ENCODE assay signal across 1 cellular context in the genomic region with DNA sequence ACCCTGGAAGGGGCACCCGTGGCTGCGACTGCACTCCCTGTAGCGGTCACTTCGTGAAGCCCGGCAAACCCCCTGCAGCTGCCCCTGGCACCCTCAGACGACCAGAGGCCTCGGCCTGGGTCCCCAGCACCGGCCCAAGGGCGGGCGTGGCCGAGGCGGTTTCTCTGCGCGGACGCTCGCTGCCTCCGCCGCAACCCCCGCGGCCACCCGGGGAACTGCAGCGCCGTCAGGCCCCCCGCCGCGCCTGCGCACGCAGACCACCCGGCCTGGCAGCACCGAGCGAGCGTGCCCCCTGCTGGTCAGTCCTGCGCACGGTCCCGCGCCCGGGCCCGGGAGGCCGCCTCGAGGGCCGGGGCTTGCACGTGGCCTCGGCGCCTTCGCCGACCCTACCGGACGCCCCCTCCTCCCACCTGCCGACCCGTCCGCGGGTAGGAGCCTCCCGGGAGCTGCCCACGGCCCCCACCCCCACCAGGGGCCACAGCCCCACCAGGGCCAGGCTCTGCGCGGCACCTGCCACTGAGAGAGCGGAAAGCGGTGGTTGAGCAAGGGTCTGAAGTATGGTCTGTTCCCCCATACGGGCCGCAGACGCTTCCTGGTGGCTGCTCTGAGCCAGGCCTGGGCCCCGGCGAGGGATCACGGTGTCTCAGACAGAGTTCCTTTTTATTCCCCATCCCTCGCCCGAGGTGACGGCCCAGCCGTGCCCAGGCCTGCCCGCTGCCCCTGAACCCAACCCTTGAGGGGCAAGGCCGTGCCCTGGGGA.
A peak's percentile ranks its signal among the peaks of the same experiment; 100 is the strongest.
TF ChIP-seq lines count a peak whose summit lies in the region.

No MANE protein-coding gene starts in this region.

TF ChIP-seq in HepG2, 621 proteins besides CTCF, POLR2A, EP300 and RAD21 (continued from another document and continues in another):
- TF ChIP-seq KLF12 (CRISPR knock-in tag; IDR thresholded peaks at IDR 0.05; ENCODE audit: borderline replicate concordance): peak; percentile 83; the same call in 1 of the 2 replicates
- TF ChIP-seq SCMH1 (CRISPR knock-in tag; IDR thresholded peaks at IDR 0.05; ENCODE audit: borderline replicate concordance): no peak
- no peak for TF ChIP-seq FOXK2 (IDR thresholded peaks at IDR 0.05)
- 0 out of 2 replicates have a peak, but pooled peaks have one; percentile 60 for TF ChIP-seq ETS1 (CRISPR knock-in tag; IDR thresholded peaks at IDR 0.05)
- TF ChIP-seq KDM5A (IDR thresholded peaks at IDR 0.05; ENCODE audit: borderline replicate concordance, low read length): no peak
- TF ChIP-seq JARID2 (CRISPR knock-in tag; IDR thresholded peaks at IDR 0.05; ENCODE audit: insufficient replicate concordance): no peak
- TF ChIP-seq ZNF44 (CRISPR knock-in tag; IDR thresholded peaks at IDR 0.05): no peak
- no peak for TF ChIP-seq ZC3H4 (CRISPR knock-in tag; IDR thresholded peaks at IDR 0.05; ENCODE audit: borderline replicate concordance)
- no peak for TF ChIP-seq EHMT2 (IDR thresholded peaks at IDR 0.05; ENCODE audit: borderline replicate concordance, low read depth, low read length)
- TF ChIP-seq TMF1 (CRISPR knock-in tag; IDR thresholded peaks at IDR 0.05; ENCODE audit: low read depth): peak; percentile 97
- no peak for TF ChIP-seq MBD4 (IDR thresholded peaks at IDR 0.05; ENCODE audit: borderline replicate concordance, low read length)
- no peak for TF ChIP-seq ZNF614 (CRISPR knock-in tag; IDR thresholded peaks at IDR 0.05; ENCODE audit: borderline replicate concordance)
- TF ChIP-seq ZNF616 (CRISPR knock-in tag; IDR thresholded peaks at IDR 0.05; ENCODE audit: low read depth): peak; percentile 65; the same call in 1 of the 2 replicates
- TF ChIP-seq ZNF577 (CRISPR knock-in tag; IDR thresholded peaks at IDR 0.05; ENCODE audit: borderline replicate concordance, low read depth): no peak
- TF ChIP-seq ZNF598 (CRISPR knock-in tag; IDR thresholded peaks at IDR 0.05; ENCODE audit: borderline replicate concordance): no peak
- no peak for TF ChIP-seq MAFG (CRISPR knock-in tag; IDR thresholded peaks at IDR 0.05)
- TF ChIP-seq, protein P1, sequence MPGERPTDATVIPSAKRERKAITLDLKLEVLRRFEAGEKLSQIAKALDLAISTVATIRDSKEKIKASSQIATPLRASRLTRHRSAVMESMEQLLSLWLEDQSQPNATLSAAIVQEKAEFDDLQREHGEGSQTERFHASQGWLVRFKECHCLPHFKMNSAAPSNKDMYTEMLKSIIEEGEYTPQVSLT (CRISPR knock-in tag; IDR thresholded peaks at IDR 0.05; ENCODE audit: borderline replicate concordance, low read depth): no peak; the same call in 1 of the 2 replicates
- TF ChIP-seq ZNF3 (CRISPR knock-in tag; IDR thresholded peaks at IDR 0.05): no peak
- peak; percentile 98 for TF ChIP-seq ARNT2 (CRISPR knock-in tag; IDR thresholded peaks at IDR 0.05; ENCODE audit: low read depth)
- peak; percentile 13 for TF ChIP-seq HNRNPK (IDR thresholded peaks at IDR 0.05; ENCODE audit: low read depth, low read length, poor library complexity, severe bottlenecking)
- TF ChIP-seq CBFB (CRISPR knock-in tag; IDR thresholded peaks at IDR 0.05): peak; percentile 69; the same call in 1 of the 2 replicates
- TF ChIP-seq ZNF354B (CRISPR knock-in tag; IDR thresholded peaks at IDR 0.05): 0 out of 2 replicates have a peak, but pooled peaks have one; percentile 82
- peak; percentile 97 for TF ChIP-seq BORCS8-MEF2B (CRISPR knock-in tag; IDR thresholded peaks at IDR 0.05)
- no peak for TF ChIP-seq PREB (CRISPR knock-in tag; IDR thresholded peaks at IDR 0.05)
- TF ChIP-seq CHCHD3 (CRISPR knock-in tag; IDR thresholded peaks at IDR 0.05): peak; percentile 77; the same call in 1 of the 2 replicates
- no peak for TF ChIP-seq ISL2 (CRISPR knock-in tag; IDR thresholded peaks at IDR 0.05)
- TF ChIP-seq DNMT3B (CRISPR knock-in tag; conservative IDR thresholded peaks at IDR 0.05): no peak
- TF ChIP-seq SMAD3 (CRISPR knock-in tag; IDR thresholded peaks at IDR 0.05): no peak
- no peak for TF ChIP-seq SATB2 (CRISPR knock-in tag; IDR thresholded peaks at IDR 0.05)
- TF ChIP-seq PCBP2 (optimal IDR thresholded peaks at IDR 0.05; ENCODE audit: low read depth, low read length, poor library complexity, severe bottlenecking): no peak
- no peak for TF ChIP-seq REL (CRISPR knock-in tag; conservative IDR thresholded peaks at IDR 0.05)
- no peak for TF ChIP-seq ZNF224 (CRISPR knock-in tag; IDR thresholded peaks at IDR 0.05)
- TF ChIP-seq BCL6 (CRISPR knock-in tag; IDR thresholded peaks at IDR 0.05): no peak
- TF ChIP-seq RBM39 (IDR thresholded peaks at IDR 0.05; ENCODE audit: low read depth, low read length, poor library complexity, severe bottlenecking): no peak
- TF ChIP-seq ZNF761 (CRISPR knock-in tag; conservative IDR thresholded peaks at IDR 0.05): peak; percentile 92; the same call in 1 of the 2 replicates
- TF ChIP-seq, protein P2, sequence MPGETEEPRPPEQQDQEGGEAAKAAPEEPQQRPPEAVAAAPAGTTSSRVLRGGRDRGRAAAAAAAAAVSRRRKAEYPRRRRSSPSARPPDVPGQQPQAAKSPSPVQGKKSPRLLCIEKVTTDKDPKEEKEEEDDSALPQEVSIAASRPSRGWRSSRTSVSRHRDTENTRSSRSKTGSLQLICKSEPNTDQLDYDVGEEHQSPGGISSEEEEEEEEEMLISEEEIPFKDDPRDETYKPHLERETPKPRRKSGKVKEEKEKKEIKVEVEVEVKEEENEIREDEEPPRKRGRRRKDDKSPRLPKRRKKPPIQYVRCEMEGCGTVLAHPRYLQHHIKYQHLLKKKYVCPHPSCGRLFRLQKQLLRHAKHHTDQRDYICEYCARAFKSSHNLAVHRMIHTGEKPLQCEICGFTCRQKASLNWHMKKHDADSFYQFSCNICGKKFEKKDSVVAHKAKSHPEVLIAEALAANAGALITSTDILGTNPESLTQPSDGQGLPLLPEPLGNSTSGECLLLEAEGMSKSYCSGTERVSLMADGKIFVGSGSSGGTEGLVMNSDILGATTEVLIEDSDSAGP (CRISPR knock-in tag; IDR thresholded peaks at IDR 0.05; ENCODE audit: borderline replicate concordance): peak; percentile 32; the same call in 1 of the 2 replicates
- no peak for TF ChIP-seq ZNF496 (CRISPR knock-in tag; IDR thresholded peaks at IDR 0.05; ENCODE audit: insufficient replicate concordance)
- TF ChIP-seq ZZZ3 (CRISPR knock-in tag; IDR thresholded peaks at IDR 0.05; ENCODE audit: borderline replicate concordance): no peak
- TF ChIP-seq FOSL1 (CRISPR knock-in tag; IDR thresholded peaks at IDR 0.05; ENCODE audit: borderline replicate concordance): no peak
- no peak for TF ChIP-seq ZNF781 (CRISPR knock-in tag; IDR thresholded peaks at IDR 0.05; ENCODE audit: borderline replicate concordance, not compliant biosample characterization)
- no peak for TF ChIP-seq FOXP4 (CRISPR knock-in tag; IDR thresholded peaks at IDR 0.05)
- TF ChIP-seq MTF2 (CRISPR knock-in tag; IDR thresholded peaks at IDR 0.05; ENCODE audit: borderline replicate concordance): no peak
- no peak for TF ChIP-seq JDP2 (CRISPR knock-in tag; IDR thresholded peaks at IDR 0.05; ENCODE audit: borderline replicate concordance)
- TF ChIP-seq, protein P3, sequence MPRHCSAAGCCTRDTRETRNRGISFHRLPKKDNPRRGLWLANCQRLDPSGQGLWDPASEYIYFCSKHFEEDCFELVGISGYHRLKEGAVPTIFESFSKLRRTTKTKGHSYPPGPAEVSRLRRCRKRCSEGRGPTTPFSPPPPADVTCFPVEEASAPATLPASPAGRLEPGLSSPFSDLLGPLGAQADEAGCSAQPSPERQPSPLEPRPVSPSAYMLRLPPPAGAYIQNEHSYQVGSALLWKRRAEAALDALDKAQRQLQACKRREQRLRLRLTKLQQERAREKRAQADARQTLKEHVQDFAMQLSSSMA (CRISPR knock-in tag; IDR thresholded peaks at IDR 0.05): peak; percentile 67; the same call in 1 of the 2 replicates
- no peak for TF ChIP-seq RBAK (CRISPR knock-in tag; IDR thresholded peaks at IDR 0.05)
- TF ChIP-seq, protein P4, sequence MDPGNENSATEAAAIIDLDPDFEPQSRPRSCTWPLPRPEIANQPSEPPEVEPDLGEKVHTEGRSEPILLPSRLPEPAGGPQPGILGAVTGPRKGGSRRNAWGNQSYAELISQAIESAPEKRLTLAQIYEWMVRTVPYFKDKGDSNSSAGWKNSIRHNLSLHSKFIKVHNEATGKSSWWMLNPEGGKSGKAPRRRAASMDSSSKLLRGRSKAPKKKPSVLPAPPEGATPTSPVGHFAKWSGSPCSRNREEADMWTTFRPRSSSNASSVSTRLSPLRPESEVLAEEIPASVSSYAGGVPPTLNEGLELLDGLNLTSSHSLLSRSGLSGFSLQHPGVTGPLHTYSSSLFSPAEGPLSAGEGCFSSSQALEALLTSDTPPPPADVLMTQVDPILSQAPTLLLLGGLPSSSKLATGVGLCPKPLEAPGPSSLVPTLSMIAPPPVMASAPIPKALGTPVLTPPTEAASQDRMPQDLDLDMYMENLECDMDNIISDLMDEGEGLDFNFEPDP (CRISPR knock-in tag; conservative IDR thresholded peaks at IDR 0.05): no peak
- no peak for TF ChIP-seq RARG (CRISPR knock-in tag; IDR thresholded peaks at IDR 0.05; ENCODE audit: low read depth)
- TF ChIP-seq HOMEZ (CRISPR knock-in tag; IDR thresholded peaks at IDR 0.05; ENCODE audit: low read depth): no peak
- TF ChIP-seq ETV6 (CRISPR knock-in tag; conservative IDR thresholded peaks at IDR 0.05): no peak; the same call in 1 of the 2 replicates
- TF ChIP-seq, protein P5, sequence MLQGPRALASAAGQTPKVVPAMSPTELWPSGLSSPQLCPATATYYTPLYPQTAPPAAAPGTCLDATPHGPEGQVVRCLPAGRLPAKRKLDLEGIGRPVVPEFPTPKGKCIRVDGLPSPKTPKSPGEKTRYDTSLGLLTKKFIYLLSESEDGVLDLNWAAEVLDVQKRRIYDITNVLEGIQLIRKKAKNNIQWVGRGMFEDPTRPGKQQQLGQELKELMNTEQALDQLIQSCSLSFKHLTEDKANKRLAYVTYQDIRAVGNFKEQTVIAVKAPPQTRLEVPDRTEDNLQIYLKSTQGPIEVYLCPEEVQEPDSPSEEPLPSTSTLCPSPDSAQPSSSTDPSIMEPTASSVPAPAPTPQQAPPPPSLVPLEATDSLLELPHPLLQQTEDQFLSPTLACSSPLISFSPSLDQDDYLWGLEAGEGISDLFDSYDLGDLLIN (CRISPR knock-in tag; IDR thresholded peaks at IDR 0.05; ENCODE audit: borderline replicate concordance): peak; percentile 50; the same call in 1 of the 2 replicates
- TF ChIP-seq JUN (CRISPR knock-in tag; IDR thresholded peaks at IDR 0.05): 0 out of 2 replicates have a peak, but pooled peaks have one; percentile 62
- no peak for TF ChIP-seq DDIT3 (CRISPR knock-in tag; IDR thresholded peaks at IDR 0.05)
- TF ChIP-seq MED1 (CRISPR knock-in tag; IDR thresholded peaks at IDR 0.05): peak; percentile 74
- TF ChIP-seq ZFY (CRISPR knock-in tag; IDR thresholded peaks at IDR 0.05): peak; percentile 85
- TF ChIP-seq ZNF660 (CRISPR knock-in tag; IDR thresholded peaks at IDR 0.05; ENCODE audit: borderline replicate concordance, low read depth): no peak
- TF ChIP-seq ZNF430 (CRISPR knock-in tag; IDR thresholded peaks at IDR 0.05): peak; percentile 86
- TF ChIP-seq EEA1 (CRISPR knock-in tag; IDR thresholded peaks at IDR 0.05; ENCODE audit: borderline replicate concordance): peak; percentile 79; the same call in 1 of the 2 replicates
